In genomic region chr2:128654404-128654803, GRCh38 we compare ENCODE assay signal across 1 cellular context.
TF ChIP-seq lines count a peak whose summit lies in the region.

No MANE protein-coding gene starts in this region.

TF ChIP-seq in WTC11, 78 proteins besides CTCF, POLR2A, EP300 and RAD21 (continued from another document):
- no peak for TF ChIP-seq PRDM15 (CRISPR knock-in tag; IDR thresholded peaks at IDR 0.05)
- no peak for TF ChIP-seq EMX1 (CRISPR knock-in tag; IDR thresholded peaks at IDR 0.05)
TF ChIP-seq in WTC11: peak in this region for 0.
